ENCODE assay signal across 8 cellular contexts in genomic region chr7:129615018-129615417, GRCh38. TPM values are rescaled to one million over a fixed set of nuclear protein-coding genes. Genes with fewer than 3 reads are reported as not detected.
DNase-seq lines count a peak whose midpoint lies in the region; ATAC-seq and TF ChIP-seq lines count a peak whose summit lies in the region.

No MANE protein-coding gene starts in this region.

- peaks cover 72% of the 10 kb centered on the region for H3K4me1 Mint-ChIP-seq in activated naive CD8-positive, alpha-beta T cell treated with anti-CD3 and anti-CD28 coated beads, Interleukin-2, amount 50 U/mL, for 24 hours

- H3K27ac ChIP-seq in KOPT-K1 (ENCODE audit: low read depth, low read length, poor library complexity, severe bottlenecking): peak overlapping the region; percentile 22
- H3K27ac ChIP-seq in aorta (ENCODE audit: low read depth in 1 of 2, low read length in 2 of 2): no peak overlapping the region

- intact Hi-C loops in aorta (cut with DNase I): loop anchor here in 1 of 2 donors (10.0 kb wide), 1 partner anchor 390 kb away; the partner anchor contains the start of gene AHCYL2

- H3K4me3 ChIP-seq in AG04449 (ENCODE audit: low read depth, low read length): no peak overlapping the region
- H3K4me3 ChIP-seq in aorta (ENCODE audit: low read length in 2 of 2): no peak overlapping the region

- H3K36me3 ChIP-seq in KOPT-K1 (ENCODE audit: insufficient read depth, low read length): no peaks in the 10 kb centered on the region
- H3K36me3 ChIP-seq in aorta (ENCODE audit: control insufficient read depth in 1 of 2, insufficient read depth in 2 of 2, low read length in 1 of 2): no peaks in the 10 kb centered on the region

- peak overlapping the region; percentile 51 for H3K4me3 Mint-ChIP-seq in activated naive CD8-positive, alpha-beta T cell treated with anti-CD3 and anti-CD28 coated beads, Interleukin-2, amount 50 U/mL, for 24 hours

- peak overlapping the region; percentile 73 for H3K27ac Mint-ChIP-seq in activated naive CD8-positive, alpha-beta T cell treated with anti-CD3 and anti-CD28 coated beads, Interleukin-2, amount 50 U/mL, for 24 hours

- H3K4me1 ChIP-seq in aorta (ENCODE audit: control insufficient read depth in 1 of 2, insufficient read depth in 2 of 2, low read length in 2 of 2): peaks cover 6 to 10% of the 10 kb centered on the region in 2 donors

- POLR2A ChIA-PET in AG04449 (lab: Yijun Ruan, JAX): no interaction called here

- peaks cover 11% of the 10 kb centered on the region for H3K36me3 Mint-ChIP-seq in activated naive CD8-positive, alpha-beta T cell treated with anti-CD3 and anti-CD28 coated beads, Interleukin-2, amount 50 U/mL, for 24 hours (ENCODE audit: low read depth)

- no peaks in the 10 kb centered on the region for H3K27me3 ChIP-seq in aorta (ENCODE audit: control insufficient read depth in 1 of 2, insufficient read depth in 2 of 2, low read length in 1 of 2)

- TF ChIP-seq CTCF in AG04449 (IDR thresholded peaks at IDR 0.05; ENCODE audit: insufficient read depth, low read length, missing control alignments): no peak

- H3K9me3 ChIP-seq in KOPT-K1 (ENCODE audit: insufficient read depth, low read length, poor library complexity, severe bottlenecking) (no peaks in the 10 kb centered on the region), aorta (ENCODE audit: control insufficient read depth, low read length) (no peaks in the 10 kb centered on the region)

- peak; percentile 4 for DNase-seq in AG04449 (ENCODE audit: low read depth, low spot score)
- DNase-seq in activated naive CD8-positive, alpha-beta T cell treated with anti-CD3 and anti-CD28 coated beads, Interleukin-2, amount 50 U/mL, for 24 hours: peak; percentile 22
- no peak for DNase-seq in middle frontal gyrus (ENCODE audit: extremely low spot score, low spot score)
- no peak for DNase-seq in NCI-H2107 treated with DMSO at 0.1 percent for 48 hours (lab: John Stamatoyannopoulos, UW; ENCODE audit: unreplicated experiment)
- DNase-seq in aorta: no peak
- DNase-seq in NCI-H446 treated with DMSO at 0.1 percent for 48 hours (lab: John Stamatoyannopoulos, UW): no peak

- H3K27me3 Mint-ChIP-seq in activated naive CD8-positive, alpha-beta T cell treated with anti-CD3 and anti-CD28 coated beads, Interleukin-2, amount 50 U/mL, for 24 hours: no peaks in the 10 kb centered on the region

- CTCF ChIA-PET in AG04449 (lab: Yijun Ruan, JAX): interaction anchor here (0.6 to 8.7 kb wide), 7 partner anchors 9 to 397 kb away, joined by 3 to 61 read pairs (median 4); no protein-coding TSS in a partner anchor

- no peaks in the 10 kb centered on the region for H3K9me3 Mint-ChIP-seq in activated naive CD8-positive, alpha-beta T cell treated with anti-CD3 and anti-CD28 coated beads, Interleukin-2, amount 50 U/mL, for 24 hours

- ATAC-seq in GM18907 (IDR thresholded peaks at IDR 0.05; ENCODE audit: unreplicated experiment) (peak; percentile 44), aorta (ENCODE audit: low FRiP score) (no peak)
- peak; percentile 60 for ATAC-seq in activated naive CD8-positive, alpha-beta T cell treated with anti-CD3 and anti-CD28 coated beads, Interleukin-2, amount 50 U/mL, for 24 hours

- 91 to 94% methylated on average over 1 of the region's 1 CpG for WGBS in aorta, 2 donors

RNA-seq across cellular contexts. Expression of gene NRF1, which starts 3.5 kb away (rescaled TPM):
- 10 to 100 TPM; 19.4 to 23.4 TPM for total RNA-seq in aorta
- polyA plus RNA-seq in aorta: 1 to 10 TPM; 4.9 to 9.2 TPM

Comparison
In these comparisons a context has a peak if more than half of its experiments do, and no peak if none do; other contexts are left out.
1. DNase-seq: peak in AG04449 (single experiment) and activated naive CD8-positive, alpha-beta T cell treated with anti-CD3 and anti-CD28 coated beads, Interleukin-2, amount 50 U/mL, for 24 hours (single experiment); none in middle frontal gyrus (single experiment), NCI-H2107 treated with DMSO at 0.1 percent for 48 hours (single experiment), aorta (0 of 2) and NCI-H446 treated with DMSO at 0.1 percent for 48 hours (single experiment).